4 cellular contexts compared by ENCODE assay signal in genomic region chr1:215932558-215932957, GRCh38.
TF ChIP-seq lines count a peak whose summit lies in the region.

No MANE protein-coding gene starts in this region.

TF ChIP-seq in SK-N-SH, 30 proteins besides CTCF, POLR2A, EP300 and RAD21:
- TF ChIP-seq GATA2 (CRISPR knock-in tag; IDR thresholded peaks at IDR 0.05) (peak; percentile 79), NFIC (IDR thresholded peaks at IDR 0.05; ENCODE audit: borderline replicate concordance) (no peak), TAF1 (IDR thresholded peaks at IDR 0.05; ENCODE audit: borderline replicate concordance, low read depth, low read length) (no peak), GABPA (IDR thresholded peaks at IDR 0.05; ENCODE audit: low read depth) (no peak), CHD2 (IDR thresholded peaks at IDR 0.05; ENCODE audit: low read length, partially characterized antibody) (peak; percentile 22), ELF1 (IDR thresholded peaks at IDR 0.05) (no peak), TEAD4 (IDR thresholded peaks at IDR 0.05; ENCODE audit: borderline replicate concordance, insufficient read depth) (no peak), MXI1 (IDR thresholded peaks at IDR 0.05; ENCODE audit: low read depth, low read length) (0 out of 2 replicates have a peak, but pooled peaks have one; percentile 22)

TF ChIP-seq in SK-N-SH treated with all-trans-retinoic acid at 6 μM for 48 hours, 23 proteins besides CTCF, POLR2A, EP300 and RAD21:
- TF ChIP-seq ZNF70 (CRISPR knock-in tag; IDR thresholded peaks at IDR 0.05) (no peak), OSR1 (CRISPR knock-in tag; IDR thresholded peaks at IDR 0.05) (no peak), TSHZ2 (CRISPR knock-in tag; IDR thresholded peaks at IDR 0.05) (no peak), ESRRG (CRISPR knock-in tag; IDR thresholded peaks at IDR 0.05) (no peak), SNAI2 (CRISPR knock-in tag; IDR thresholded peaks at IDR 0.05) (no peak), ZNF565 (CRISPR knock-in tag; conservative IDR thresholded peaks at IDR 0.05; ENCODE audit: low read depth) (no peak), PPARA (CRISPR knock-in tag; IDR thresholded peaks at IDR 0.05; ENCODE audit: borderline replicate concordance) (no peak), ARNTL (CRISPR knock-in tag; IDR thresholded peaks at IDR 0.05; ENCODE audit: borderline replicate concordance, low read depth) (no peak), POU6F1 (CRISPR knock-in tag; IDR thresholded peaks at IDR 0.05; ENCODE audit: borderline replicate concordance, low read depth) (no peak), TOX (CRISPR knock-in tag; IDR thresholded peaks at IDR 0.05; ENCODE audit: borderline replicate concordance) (no peak), CSDC2 (CRISPR knock-in tag; IDR thresholded peaks at IDR 0.05) (no peak), ZFP30 (CRISPR knock-in tag; IDR thresholded peaks at IDR 0.05) (no peak)
- TF ChIP-seq, protein P1, sequence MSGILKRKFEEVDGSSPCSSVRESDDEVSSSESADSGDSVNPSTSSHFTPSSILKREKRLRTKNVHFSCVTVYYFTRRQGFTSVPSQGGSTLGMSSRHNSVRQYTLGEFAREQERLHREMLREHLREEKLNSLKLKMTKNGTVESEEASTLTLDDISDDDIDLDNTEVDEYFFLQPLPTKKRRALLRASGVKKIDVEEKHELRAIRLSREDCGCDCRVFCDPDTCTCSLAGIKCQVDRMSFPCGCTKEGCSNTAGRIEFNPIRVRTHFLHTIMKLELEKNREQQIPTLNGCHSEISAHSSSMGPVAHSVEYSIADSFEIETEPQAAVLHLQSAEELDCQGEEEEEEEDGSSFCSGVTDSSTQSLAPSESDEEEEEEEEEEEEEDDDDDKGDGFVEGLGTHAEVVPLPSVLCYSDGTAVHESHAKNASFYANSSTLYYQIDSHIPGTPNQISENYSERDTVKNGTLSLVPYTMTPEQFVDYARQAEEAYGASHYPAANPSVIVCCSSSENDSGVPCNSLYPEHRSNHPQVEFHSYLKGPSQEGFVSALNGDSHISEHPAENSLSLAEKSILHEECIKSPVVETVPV (CRISPR knock-in tag; IDR thresholded peaks at IDR 0.05), result no peak

TF ChIP-seq in H1, 55 proteins besides CTCF, POLR2A, EP300 and RAD21:
- TF ChIP-seq NANOG (IDR thresholded peaks at IDR 0.05; ENCODE audit: insufficient read depth, low read depth, low read length, poor library complexity, severe bottlenecking), result no peak
- no peak for TF ChIP-seq CHD2 (IDR thresholded peaks at IDR 0.05; ENCODE audit: low read length)
- TF ChIP-seq ATF2 (IDR thresholded peaks at IDR 0.05; ENCODE audit: low read length), result no peak
- TF ChIP-seq RXRA (IDR thresholded peaks at IDR 0.05; ENCODE audit: insufficient read depth, low read depth, low read length), result no peak
- no peak for TF ChIP-seq TAF1 (IDR thresholded peaks at IDR 0.05; ENCODE audit: low read depth, low read length)
- no peak for TF ChIP-seq GTF2F1 (IDR thresholded peaks at IDR 0.05; ENCODE audit: borderline replicate concordance, low read depth, low read length)
- no peak for TF ChIP-seq GABPA (IDR thresholded peaks at IDR 0.05; ENCODE audit: borderline replicate concordance, insufficient read depth, low read length)
- no peak for TF ChIP-seq ASH2L (IDR thresholded peaks at IDR 0.05; ENCODE audit: low read length)
- TF ChIP-seq, protein P2, sequence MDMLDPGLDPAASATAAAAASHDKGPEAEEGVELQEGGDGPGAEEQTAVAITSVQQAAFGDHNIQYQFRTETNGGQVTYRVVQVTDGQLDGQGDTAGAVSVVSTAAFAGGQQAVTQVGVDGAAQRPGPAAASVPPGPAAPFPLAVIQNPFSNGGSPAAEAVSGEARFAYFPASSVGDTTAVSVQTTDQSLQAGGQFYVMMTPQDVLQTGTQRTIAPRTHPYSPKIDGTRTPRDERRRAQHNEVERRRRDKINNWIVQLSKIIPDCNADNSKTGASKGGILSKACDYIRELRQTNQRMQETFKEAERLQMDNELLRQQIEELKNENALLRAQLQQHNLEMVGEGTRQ (IDR thresholded peaks at IDR 0.05; ENCODE audit: low read length), result no peak
- TF ChIP-seq RNF2 (IDR thresholded peaks at IDR 0.05; ENCODE audit: borderline replicate concordance, low read depth, low read length, missing control alignments, poor library complexity, severe bottlenecking), result no peak
- TF ChIP-seq KDM4A (IDR thresholded peaks at IDR 0.05; ENCODE audit: low read depth, low read length, severe bottlenecking), result no peak
- no peak for TF ChIP-seq SIX5 (IDR thresholded peaks at IDR 0.05; ENCODE audit: low read depth, low read length)
- TF ChIP-seq CBX8 (IDR thresholded peaks at IDR 0.05; ENCODE audit: borderline replicate concordance, low read depth, low read length), result no peak
- TF ChIP-seq CBX5 (IDR thresholded peaks at IDR 0.05; ENCODE audit: low read depth, low read length), result no peak

TF ChIP-seq in HepG2, 621 proteins besides CTCF, POLR2A, EP300 and RAD21:
- TF ChIP-seq ATF4 (CRISPR knock-in tag; IDR thresholded peaks at IDR 0.05) (peak in 1 of 2 experiments; percentile 89; a peak in 2 of 4 replicates), SIX1 (CRISPR knock-in tag; IDR thresholded peaks at IDR 0.05; ENCODE audit: borderline replicate concordance) (no peak), CEBPG (CRISPR knock-in tag; IDR thresholded peaks at IDR 0.05) (peak; percentile 45), ZNF432 (CRISPR knock-in tag; IDR thresholded peaks at IDR 0.05; ENCODE audit: borderline replicate concordance) (no peak)
